Comparison of ENCODE assay signal across 16 cellular contexts in the genomic region with DNA sequence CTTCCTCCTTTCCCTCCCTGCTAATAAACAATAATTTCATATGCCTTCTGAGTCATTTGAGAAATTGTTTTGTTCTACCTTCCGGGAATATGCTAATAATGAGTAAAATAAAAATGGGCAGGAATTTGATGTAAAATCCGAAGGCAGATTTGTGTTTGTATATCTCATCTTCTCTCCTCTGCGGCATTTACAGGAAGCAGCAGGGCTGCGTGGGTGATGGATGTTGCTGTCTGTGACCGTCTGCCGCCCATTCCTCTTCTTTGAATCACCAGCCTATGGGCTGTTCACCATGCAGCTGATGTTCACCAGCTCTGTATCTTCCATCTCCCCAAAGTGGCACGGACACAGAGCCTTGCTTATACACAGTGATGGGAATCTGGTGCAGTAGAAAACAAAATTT.
A peak's percentile ranks its signal among the peaks of the same experiment; 100 is the strongest.
DNase-seq lines count a peak whose midpoint lies in the region; ATAC-seq and TF ChIP-seq lines count a peak whose summit lies in the region.
"Had no signal": no experiment of that assay in that cellular context is flagged by ENCODE, and none has a peak within 500 bp of the region (broad histone marks: within the 10 kb centered on the region; RNA-seq: fewer than 3 reads in every experiment).

No MANE protein-coding gene starts in this region.

- H3K9me3 Mint-ChIP-seq in activated naive CD4-positive, alpha-beta T cell treated with anti-CD3 and anti-CD28 coated beads, Interleukin-2, amount 10 ng/mL, durations not matched to agents 7 days and 5 days, result no peaks in the 10 kb centered on the region

- H3K27ac ChIP-seq in ACC112 (ENCODE audit: low read depth, low read length), result 0 out of 2 replicates have a peak overlapping the region, but pooled peaks have one; percentile 50
- H3K27ac ChIP-seq: adrenal gland, lower lobe of right lung, pancreas, SJCRH30 had no signal

- DNase-seq in GM04503 (ENCODE audit: low read depth) (peak; percentile 50), astrocyte of the spinal cord (ENCODE audit: low read depth, low spot score) (peak; percentile 67), kidney tubule cell (ENCODE audit: low spot score) (peak; percentile 54), NCI-H1930 (lab: John Stamatoyannopoulos, UW) (no peak), NCI-H2029 treated with DMSO at 0.1 percent for 48 hours (lab: John Stamatoyannopoulos, UW) (no peak)
- no peak for DNase-seq in activated naive CD4-positive, alpha-beta T cell treated with anti-CD3 and anti-CD28 coated beads, Interleukin-2, amount 10 ng/mL, durations not matched to agents 7 days and 5 days
- DNase-seq: adrenal gland, C1 segment of cervical spinal cord, head of caudate nucleus, lower lobe of right lung, NCI-H1417, NCI-H510A treated with DMSO at 0.1 percent for 48 hours, pancreas, SJCRH30 had no signal

- CTCF ChIA-PET in activated naive CD4-positive, alpha-beta T cell treated with anti-CD3 and anti-CD28 coated beads, Interleukin-2, amount 10 ng/mL, durations not matched to agents 7 days and 5 days (lab: Charles Lee), result interaction anchor here (0.6 kb wide), 1 partner anchor 12 kb away, joined by 3 read pairs; no protein-coding TSS in a partner anchor

- H3K27me3 ChIP-seq in ACC112 (ENCODE audit: insufficient read depth, low read length), result no peaks in the 10 kb centered on the region
- H3K27me3 ChIP-seq: adrenal gland, pancreas, SJCRH30 had no signal

- no peaks in the 10 kb centered on the region for H3K79me2 ChIP-seq in ACC112 (ENCODE audit: control insufficient read depth, insufficient read depth, low read length, unreplicated experiment)

- ATAC-seq in HG03108 (IDR thresholded peaks at IDR 0.05; ENCODE audit: unreplicated experiment), result no peak

- H3K4me1 ChIP-seq in ACC112 (ENCODE audit: control insufficient read depth, insufficient read depth, low read length, unreplicated experiment), result peaks cover 8% of the 10 kb centered on the region
- H3K4me1 ChIP-seq: adrenal gland, lower lobe of right lung, pancreas, SJCRH30 had no signal

- no peak overlapping the region for H3K27ac Mint-ChIP-seq in activated naive CD4-positive, alpha-beta T cell treated with anti-CD3 and anti-CD28 coated beads, Interleukin-2, amount 10 ng/mL, durations not matched to agents 7 days and 5 days

- no peaks in the 10 kb centered on the region for H3K36me3 Mint-ChIP-seq in activated naive CD4-positive, alpha-beta T cell treated with anti-CD3 and anti-CD28 coated beads, Interleukin-2, amount 10 ng/mL, durations not matched to agents 7 days and 5 days

- H3K27me3 Mint-ChIP-seq in activated naive CD4-positive, alpha-beta T cell treated with anti-CD3 and anti-CD28 coated beads, Interleukin-2, amount 10 ng/mL, durations not matched to agents 7 days and 5 days, result peaks cover 4% of the 10 kb centered on the region

- TF ChIP-seq CTCF in astrocyte of the spinal cord (IDR thresholded peaks at IDR 0.05; ENCODE audit: low read depth, low read length), result no peak

- no peaks in the 10 kb centered on the region for H3K36me3 ChIP-seq in ACC112 (ENCODE audit: insufficient read depth, low read length)
- H3K36me3 ChIP-seq: adrenal gland, lower lobe of right lung, pancreas, SJCRH30 had no signal

- in situ Hi-C loops in astrocyte of the spinal cord (cut with HindIII; ENCODE audit: low sequenced_read_pairs), result no loop called here

- H2AFZ ChIP-seq in ACC112 (ENCODE audit: low read length, unreplicated experiment), result no peak overlapping the region

- H3K4me3 ChIP-seq in ACC112 (ENCODE audit: low read depth, low read length) (no peak overlapping the region), astrocyte of the spinal cord (ENCODE audit: low read depth, low read length) (no peak overlapping the region)
- H3K4me3 ChIP-seq: adrenal gland, lower lobe of right lung, pancreas, SJCRH30 had no signal

- no peak overlapping the region for H3K4me3 Mint-ChIP-seq in activated naive CD4-positive, alpha-beta T cell treated with anti-CD3 and anti-CD28 coated beads, Interleukin-2, amount 10 ng/mL, durations not matched to agents 7 days and 5 days

- H3K4me1 Mint-ChIP-seq in activated naive CD4-positive, alpha-beta T cell treated with anti-CD3 and anti-CD28 coated beads, Interleukin-2, amount 10 ng/mL, durations not matched to agents 7 days and 5 days, result no peaks in the 10 kb centered on the region

Comparison
In these comparisons a context has a peak if more than half of its experiments do, and no peak if none do; other contexts are left out.
1. DNase-seq: peak in GM04503 (single experiment), astrocyte of the spinal cord (single experiment) and kidney tubule cell (single experiment); none in NCI-H1930 (0 of 2), NCI-H2029 treated with DMSO at 0.1 percent for 48 hours (single experiment) and activated naive CD4-positive, alpha-beta T cell treated with anti-CD3 and anti-CD28 coated beads, Interleukin-2, amount 10 ng/mL, durations not matched to agents 7 days and 5 days (single experiment).